Comparison of ENCODE assay signal across 8 cellular contexts in genomic region chr11:121451178-121451981, GRCh38. TPM values are rescaled to one million over a fixed set of nuclear protein-coding genes. Genes with fewer than 3 reads are reported as not detected.
A peak's percentile ranks its signal among the peaks of the same experiment; 100 is the strongest.
DNase-seq lines count a peak whose midpoint lies in the region; ATAC-seq and TF ChIP-seq lines count a peak whose summit lies in the region.

No MANE protein-coding gene starts in this region.

- H3K36me3 Mint-ChIP-seq in nephron (ENCODE audit: low read depth), result no peaks in the 10 kb centered on the region

- no peak for ATAC-seq in Right ventricle myocardium superior (ENCODE audit: poor library complexity)
- ATAC-seq in HG03442 (IDR thresholded peaks at IDR 0.05; ENCODE audit: unreplicated experiment), result no peak

- H3K4me3 Mint-ChIP-seq in nephron, result peak overlapping the region; percentile 67 to 97 (median 73)

- no peaks in the 10 kb centered on the region for H3K36me3 ChIP-seq in cardiac muscle cell

- H3K4me1 ChIP-seq in cardiac muscle cell (ENCODE audit: low read depth), result peaks cover 4% of the 10 kb centered on the region

- H3K27me3 Mint-ChIP-seq in nephron (ENCODE audit: low read depth), result peaks cover 59% of the 10 kb centered on the region

- peak overlapping the region; percentile 40 to 70 (median 52) for H3K27ac Mint-ChIP-seq in nephron

- H3K9me3 ChIP-seq in cardiac muscle cell (ENCODE audit: low read depth), result no peaks in the 10 kb centered on the region

- H3K27me3 ChIP-seq in cardiac muscle cell (no peaks in the 10 kb centered on the region), dorsolateral prefrontal cortex (no peaks in the 10 kb centered on the region)

- no peak for TF ChIP-seq CTCF in cardiac muscle cell (IDR thresholded peaks at IDR 0.05; ENCODE audit: low read depth, low read length)
- TF ChIP-seq CTCF in RWPE1 (conservative IDR thresholded peaks at IDR 0.05; ENCODE audit: low read depth), result no peak
- TF ChIP-seq CTCF in dorsolateral prefrontal cortex (IDR thresholded peaks at IDR 0.05 in 54 of 56, conservative IDR thresholded peaks at IDR 0.05 in 2 of 56; ENCODE audit: low read depth in 1 of 56, partially characterized antibody in 56 of 56), result no peak
- no peak for TF ChIP-seq CTCF in nephron (IDR thresholded peaks at IDR 0.05; ENCODE audit: unreplicated experiment in 3 of 3)

- CTCF ChIA-PET in RWPE1 (lab: Yijun Ruan, JAX), result interaction anchor here (0.5 to 1.5 kb wide), 4 partner anchors 57 to 188 kb away, joined by 3 to 6 read pairs (median 4); no protein-coding TSS in a partner anchor

- no peaks in the 10 kb centered on the region for H3K9me3 Mint-ChIP-seq in nephron

- peak overlapping the region; percentile 52 for H3K4me3 ChIP-seq in cardiac muscle cell
- peak overlapping the region; percentile 36 to 96 (median 84) for H3K4me3 ChIP-seq in dorsolateral prefrontal cortex

- DNase-seq in cardiac muscle cell (ENCODE audit: low read depth in 1 of 2, low spot score in 1 of 2) (no peak), Right ventricle myocardium superior (no peak), RWPE1 (ENCODE audit: low spot score) (no peak), dorsolateral prefrontal cortex (no peak), NCI-H2196 treated with DMSO at 0.1 percent for 48 hours (lab: John Stamatoyannopoulos, UW; ENCODE audit: unreplicated experiment) (no peak), AG08396 (ENCODE audit: low spot score) (no peak)

- H3K27ac ChIP-seq in cardiac muscle cell (no peak overlapping the region), RWPE1 (peak overlapping the region; percentile 60), dorsolateral prefrontal cortex (peak overlapping the region in 57 of 59 donors; percentile 15 to 98 (median 82))

- H3K4me1 Mint-ChIP-seq in nephron, result peaks cover 14% of the 10 kb centered on the region

- intact Hi-C loops in Right ventricle myocardium superior (cut with DNase I) (loop anchor here (5.0 kb wide), 1 partner anchor 81 kb away; no protein-coding TSS in a partner anchor), dorsolateral prefrontal cortex (cut with DNase I) (loop anchor here (2.0 to 10.0 kb wide), 6 partner anchors 21 to 141 kb away; no protein-coding TSS in a partner anchor)

- POLR2A ChIA-PET in RWPE1 (lab: Yijun Ruan, JAX; ENCODE audit: low non-redundant PET), result interaction anchor here (0.6 kb wide), 2 partner anchors 15 to 1269 kb away, joined by 3 to 9 read pairs; no protein-coding TSS in a partner anchor

RNA-seq across cellular contexts. Expression of gene SORL1, which starts 0.7 kb away (rescaled TPM):
- total RNA-seq in cardiac muscle cell, result 9.8 and 18.2 TPM in 2 replicates
- 6.4 and 17.1 TPM in 2 replicates for polyA plus RNA-seq in cardiac muscle cell
- total RNA-seq in Right ventricle myocardium superior, result 4.7 TPM
- 100 to 1,000 TPM; 181 to 321 (median 250) TPM for total RNA-seq in dorsolateral prefrontal cortex
